In genomic region chr2:232522855-232523681, GRCh38 we compare ENCODE assay signal across 16 cellular contexts. TPM values are rescaled to one million over a fixed set of nuclear protein-coding genes. Genes with fewer than 3 reads are reported as not detected.
A peak's percentile ranks its signal among the peaks of the same experiment; 100 is the strongest.
DNase-seq lines count a peak whose midpoint lies in the region; ATAC-seq and TF ChIP-seq lines count a peak whose summit lies in the region.
"Had no signal": no experiment of that assay in that cellular context is flagged by ENCODE, and none has a peak within 500 bp of the region (broad histone marks: within the 10 kb centered on the region; RNA-seq: fewer than 3 reads in every experiment).

No MANE protein-coding gene starts in this region.

- H3K36me3 Mint-ChIP-seq in T-cell = no peaks in the 10 kb centered on the region
- H3K36me3 Mint-ChIP-seq in activated CD4-positive, alpha-beta memory T cell treated with anti-CD3 and anti-CD28 coated beads, Interleukin-2, amount 10 ng/mL, durations not matched to agents 7 days and 5 days (ENCODE audit: low read depth) = no peaks in the 10 kb centered on the region

- intact Hi-C loops in left cardiac atrium (cut with DNase I) = loop anchor here (5.0 to 10.0 kb wide), 4 partner anchors 71 to 621 kb away; no protein-coding TSS in a partner anchor
- intact Hi-C loops in stomach (cut with DNase I; ENCODE audit: low total_unique reads) = loop anchor here (5.0 kb wide), 1 partner anchor 86 kb away; no protein-coding TSS in a partner anchor

- TF ChIP-seq CTCF in right atrium auricular region (IDR thresholded peaks at IDR 0.05) (no peak), stomach (IDR thresholded peaks at IDR 0.05) (no peak)

- H3K36me3 ChIP-seq in right atrium auricular region (no peaks in the 10 kb centered on the region), stomach (no peaks in the 10 kb centered on the region)

- WGBS in stomach, 5 donors = 11 to 25% (median 21%) methylated on average over 18 to 42 of the region's 42 CpGs

- H3K4me1 Mint-ChIP-seq in T-cell = peaks cover 1 to 13% (median 8%) of the 10 kb centered on the region in 3 donors
- peaks cover 10% of the 10 kb centered on the region for H3K4me1 Mint-ChIP-seq in activated CD4-positive, alpha-beta memory T cell treated with anti-CD3 and anti-CD28 coated beads, Interleukin-2, amount 10 ng/mL, durations not matched to agents 7 days and 5 days

- peaks cover 25 to 58% of the 10 kb centered on the region in 2 donors for H3K27me3 Mint-ChIP-seq in T-cell
- H3K27me3 Mint-ChIP-seq in activated CD4-positive, alpha-beta memory T cell treated with anti-CD3 and anti-CD28 coated beads, Interleukin-2, amount 10 ng/mL, durations not matched to agents 7 days and 5 days = peaks cover 32% of the 10 kb centered on the region

- H3K27ac ChIP-seq in right atrium auricular region (no peak overlapping the region), stomach (no peak overlapping the region)
- H3K27ac ChIP-seq: C4-2B had no signal

- H3K4me3 ChIP-seq in right atrium auricular region (peak overlapping the region; percentile 15 to 44), iPS-18c (ENCODE audit: insufficient read depth, low read depth, low read length) (peak overlapping the region; percentile 49), stomach (peak overlapping the region in 3 of 4 donors; percentile 34 to 50 (median 35))

- H3K27ac Mint-ChIP-seq in T-cell = no peak overlapping the region
- H3K27ac Mint-ChIP-seq in activated CD4-positive, alpha-beta memory T cell treated with anti-CD3 and anti-CD28 coated beads, Interleukin-2, amount 10 ng/mL, durations not matched to agents 7 days and 5 days = no peak overlapping the region
- H3K27ac Mint-ChIP-seq: activated T-helper 1 cell treated with anti-CD3 and anti-CD28 coated beads, Interleukin-12 subunit alpha, Interleukin-12 subunit beta, Interleukin-2, Interleukin-4 antibody, amounts not matched to agents 30 ng/mL and 10 ng/mL and 1 ng/mL, durations not matched to agents 14 hours and 24 hours and 36 hours; stimulated activated naive CD8-positive, alpha-beta T cell treated with anti-CD3 and anti-CD28 coated beads, Interleukin-15, Interleukin-2, amounts not matched to agents 100 ng/mL and 50 ng/mL, for 24 hours had no signal

- no peak for TF ChIP-seq EP300 in stomach (IDR thresholded peaks at IDR 0.05)

- TF ChIP-seq POLR2A in stomach (IDR thresholded peaks at IDR 0.05) = no peak

- peak overlapping the region; percentile 25 to 71 (median 59) for H3K4me3 Mint-ChIP-seq in T-cell
- no peak overlapping the region for H3K4me3 Mint-ChIP-seq in activated CD4-positive, alpha-beta memory T cell treated with anti-CD3 and anti-CD28 coated beads, Interleukin-2, amount 10 ng/mL, durations not matched to agents 7 days and 5 days
- H3K4me3 Mint-ChIP-seq: activated T-helper 1 cell treated with anti-CD3 and anti-CD28 coated beads, Interleukin-12 subunit alpha, Interleukin-12 subunit beta, Interleukin-2, Interleukin-4 antibody, amounts not matched to agents 30 ng/mL and 10 ng/mL and 1 ng/mL, durations not matched to agents 14 hours and 24 hours and 36 hours; neural crest cell; stimulated activated naive CD8-positive, alpha-beta T cell treated with anti-CD3 and anti-CD28 coated beads, Interleukin-15, Interleukin-2, amounts not matched to agents 100 ng/mL and 50 ng/mL, for 24 hours had no signal

- ATAC-seq in left cardiac atrium (no peak), T-cell (replicated peaks in 1 of 4) (peak in 3 of 4 experiments; percentile 19 to 25 (median 24))

- H3K9me3 Mint-ChIP-seq in T-cell = no peaks in the 10 kb centered on the region
- H3K9me3 Mint-ChIP-seq in activated CD4-positive, alpha-beta memory T cell treated with anti-CD3 and anti-CD28 coated beads, Interleukin-2, amount 10 ng/mL, durations not matched to agents 7 days and 5 days = no peaks in the 10 kb centered on the region
- H3K9me3 Mint-ChIP-seq: activated T-helper 1 cell treated with anti-CD3 and anti-CD28 coated beads, Interleukin-12 subunit alpha, Interleukin-12 subunit beta, Interleukin-2, Interleukin-4 antibody, amounts not matched to agents 30 ng/mL and 10 ng/mL and 1 ng/mL, durations not matched to agents 14 hours and 24 hours and 36 hours; neural crest cell; stimulated activated naive CD8-positive, alpha-beta T cell treated with anti-CD3 and anti-CD28 coated beads, Interleukin-15, Interleukin-2, amounts not matched to agents 100 ng/mL and 50 ng/mL, for 24 hours had no signal

- peaks cover 0 to 47% of the 10 kb centered on the region in 2 donors for H3K4me1 ChIP-seq in right atrium auricular region
- H3K4me1 ChIP-seq in stomach = peaks cover 34 to 47% (median 38%) of the 10 kb centered on the region in 4 donors

- POLR2A ChIA-PET in T-cell (lab: Charles Lee) = no interaction called here
- POLR2A ChIA-PET in activated CD4-positive, alpha-beta memory T cell treated with anti-CD3 and anti-CD28 coated beads, Interleukin-2, amount 10 ng/mL, durations not matched to agents 7 days and 5 days (lab: Charles Lee) = no interaction called here

- no peaks in the 10 kb centered on the region for H3K9me3 ChIP-seq in right atrium auricular region
- H3K9me3 ChIP-seq in iPS-18c (ENCODE audit: control insufficient read depth, insufficient read depth, low read length) = no peaks in the 10 kb centered on the region
- H3K9me3 ChIP-seq in stomach = no peaks in the 10 kb centered on the region

- CTCF ChIA-PET in T-cell (lab: Charles Lee) = no interaction called here
- CTCF ChIA-PET in activated CD4-positive, alpha-beta memory T cell treated with anti-CD3 and anti-CD28 coated beads, Interleukin-2, amount 10 ng/mL, durations not matched to agents 7 days and 5 days (lab: Charles Lee) = interaction anchor here (1.3 to 2.2 kb wide), 2 partner anchors 19 to 77 kb away, joined by 3 to 9 read pairs; no protein-coding TSS in a partner anchor

- H3K27me3 ChIP-seq in right atrium auricular region = peaks cover 0 to 20% of the 10 kb centered on the region in 2 donors
- H3K27me3 ChIP-seq in stomach = peaks cover 32 to 96% (median 70%) of the 10 kb centered on the region in 3 donors

- no peak for DNase-seq in right atrium auricular region (ENCODE audit: low spot score)
- DNase-seq in left cardiac atrium = no peak
- no peak for DNase-seq in T-cell
- DNase-seq in stomach = no peak
- no peak for DNase-seq in activated CD4-positive, alpha-beta memory T cell treated with anti-CD3 and anti-CD28 coated beads, Interleukin-2, amount 10 ng/mL, durations not matched to agents 7 days and 5 days
- DNase-seq in NCI-H1694 treated with DMSO at 0.1 percent for 48 hours (lab: John Stamatoyannopoulos, UW) = no peak
- no peak for DNase-seq in HT-29 (ENCODE audit: low spot score)
- DNase-seq: NCI-H524 treated with DMSO at 0.1 percent for 48 hours, SHP77 treated with DMSO at 0.1 percent for 48 hours had no signal

RNA-seq across cellular contexts. Expression of gene PRSS56, which starts 2.9 kb away (rescaled TPM):
- total RNA-seq in right atrium auricular region (under 1 TPM in 1 of 2 donors, not detected in 1; 0.20 TPM), left cardiac atrium (under 1 TPM in 1 of 2 donors, not detected in 1; 0.16 TPM), T-cell (not detected), stomach (not detected)
- polyA plus RNA-seq in stomach = not detected
- not detected for total RNA-seq in activated CD4-positive, alpha-beta memory T cell treated with anti-CD3 and anti-CD28 coated beads, Interleukin-2, amount 10 ng/mL, durations not matched to agents 7 days and 5 days
- total RNA-seq in HT-29 (2014; rRNA removed; shearing (Covaris generic)) = not detected in 2 replicates
- total RNA-seq: activated T-helper 1 cell treated with anti-CD3 and anti-CD28 coated beads, Interleukin-12 subunit alpha, Interleukin-12 subunit beta, Interleukin-2, Interleukin-4 antibody, amounts not matched to agents 30 ng/mL and 10 ng/mL and 1 ng/mL, durations not matched to agents 14 hours and 24 hours and 36 hours; fibroblast of lung had no signal
- polyA plus RNA-seq: fibroblast of lung, keratinocyte had no signal

RNA-seq across cellular contexts. Expression of gene CHRND, which starts 2.9 kb away (rescaled TPM):
- total RNA-seq in right atrium auricular region = under 1 TPM in 1 of 2 donors, not detected in 1; 0.19 TPM
- total RNA-seq in left cardiac atrium = under 1 TPM in 1 of 2 donors, not detected in 1; 0.35 TPM
- total RNA-seq in T-cell = not detected
- not detected for total RNA-seq in stomach
- not detected for polyA plus RNA-seq in stomach
- not detected for total RNA-seq in activated CD4-positive, alpha-beta memory T cell treated with anti-CD3 and anti-CD28 coated beads, Interleukin-2, amount 10 ng/mL, durations not matched to agents 7 days and 5 days
- total RNA-seq in HT-29 (2014; rRNA removed; shearing (Covaris generic)) = not detected in 2 replicates
- total RNA-seq: activated T-helper 1 cell treated with anti-CD3 and anti-CD28 coated beads, Interleukin-12 subunit alpha, Interleukin-12 subunit beta, Interleukin-2, Interleukin-4 antibody, amounts not matched to agents 30 ng/mL and 10 ng/mL and 1 ng/mL, durations not matched to agents 14 hours and 24 hours and 36 hours; fibroblast of lung had no signal
- polyA plus RNA-seq: fibroblast of lung, keratinocyte had no signal

RNA-seq across cellular contexts. Expression of gene CHRNG, which starts 16.4 kb away (rescaled TPM):
- total RNA-seq in right atrium auricular region (not detected), left cardiac atrium (not detected), T-cell (not detected), stomach (not detected)
- not detected for polyA plus RNA-seq in stomach
- not detected for total RNA-seq in activated CD4-positive, alpha-beta memory T cell treated with anti-CD3 and anti-CD28 coated beads, Interleukin-2, amount 10 ng/mL, durations not matched to agents 7 days and 5 days
- not detected in 2 replicates for total RNA-seq in HT-29 (2014; rRNA removed; shearing (Covaris generic))
- total RNA-seq: activated T-helper 1 cell treated with anti-CD3 and anti-CD28 coated beads, Interleukin-12 subunit alpha, Interleukin-12 subunit beta, Interleukin-2, Interleukin-4 antibody, amounts not matched to agents 30 ng/mL and 10 ng/mL and 1 ng/mL, durations not matched to agents 14 hours and 24 hours and 36 hours; fibroblast of lung; neural crest cell had no signal
- polyA plus RNA-seq: fibroblast of lung, keratinocyte had no signal

RNA-seq across cellular contexts. Expression of gene TIGD1, which starts 27.3 kb away (rescaled TPM):
- total RNA-seq in right atrium auricular region = 1 to 10 TPM; 1.7 to 2.0 TPM
- total RNA-seq in left cardiac atrium = 1 to 10 TPM; 2.0 to 2.8 TPM
- total RNA-seq in T-cell = 10 to 100 TPM; 15.6 to 20.4 (median 16.9) TPM
- total RNA-seq in stomach = 10 to 100 TPM in 2 of 5 donors, 1 to 10 TPM in 3; 1.2 to 14.5 (median 7.2) TPM
- 1 to 10 TPM; 1.8 to 5.3 (median 4.8) TPM for polyA plus RNA-seq in stomach
- 1 to 10 TPM; 7.8 to 7.9 TPM for total RNA-seq in activated CD4-positive, alpha-beta memory T cell treated with anti-CD3 and anti-CD28 coated beads, Interleukin-2, amount 10 ng/mL, durations not matched to agents 7 days and 5 days
- 6.0 and 7.0 TPM in 2 replicates for total RNA-seq in HT-29 (2014; rRNA removed; shearing (Covaris generic))

RNA-seq across cellular contexts. Expression of gene EIF4E2, which starts 27.4 kb away (rescaled TPM):
- total RNA-seq in right atrium auricular region (10 to 100 TPM; 23.3 to 23.4 TPM), left cardiac atrium (10 to 100 TPM; 45.8 to 48.5 TPM), T-cell (10 to 100 TPM; 49.5 to 60.9 (median 55.3) TPM), stomach (10 to 100 TPM in 4 of 5 donors, 1 to 10 TPM in 1; 2.3 to 45.2 (median 28.6) TPM)
- polyA plus RNA-seq in stomach = 10 to 100 TPM; 54.7 to 79.3 (median 69.2) TPM
- total RNA-seq in activated CD4-positive, alpha-beta memory T cell treated with anti-CD3 and anti-CD28 coated beads, Interleukin-2, amount 10 ng/mL, durations not matched to agents 7 days and 5 days = 10 to 100 TPM; 72.8 to 74.6 TPM
- 77.5 and 87.8 TPM in 2 replicates for total RNA-seq in HT-29 (2014; rRNA removed; shearing (Covaris generic))

Comparison
In these comparisons a context has a peak if more than half of its experiments do, and no peak if none do; other contexts are left out.
1. ATAC-seq: peak in T-cell (3 of 4); none in left cardiac atrium (0 of 2).
2. Peak in every context shown above with its lines, with median percentiles within 50 percentile points of each other: H3K4me3 ChIP-seq.